ENCODE assay signal across 24 cellular contexts in the genomic region with DNA sequence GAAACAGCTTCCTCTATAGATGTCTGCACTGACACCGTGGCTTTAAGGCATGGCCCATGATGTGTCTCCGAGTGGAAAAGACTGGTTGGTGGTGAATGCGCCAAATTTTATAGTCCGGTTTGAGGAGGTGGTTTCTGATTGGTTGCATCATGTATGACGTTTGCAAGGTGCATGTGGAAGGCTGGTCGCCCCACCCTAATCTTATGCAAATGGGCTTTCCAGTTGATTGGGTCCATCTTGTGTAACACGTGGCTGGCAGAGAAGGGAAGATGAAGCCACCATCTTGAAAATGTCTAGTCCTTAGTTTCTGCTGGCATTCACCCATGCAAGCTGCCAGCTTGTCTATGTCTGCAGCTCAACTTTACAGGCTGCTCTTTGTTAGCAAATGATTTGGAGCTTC.
"Had no signal": no experiment of that assay in that cellular context is flagged by ENCODE, and none has a peak within 500 bp of the region (broad histone marks: within the 10 kb centered on the region; RNA-seq: fewer than 3 reads in every experiment).

No MANE protein-coding gene starts in this region.

- H3K4me1 ChIP-seq: esophagus muscularis mucosa, gastroesophageal sphincter, left ventricle myocardium inferior, lower lobe of right lung, neural progenitor cell, stomach, transverse colon had no signal

- ATAC-seq: gastroesophageal sphincter; left cardiac atrium; lower lobe of right lung; natural killer cell treated with Interleukin-12 subunit alpha and Interleukin-12 subunit beta and Interleukin-15 and Interleukin-18, amount 100 ng/mL, for 72 hours; right cardiac atrium had no signal

- H3K4me1 Mint-ChIP-seq: immature natural killer cell had no signal

- H3K27ac ChIP-seq: coronary artery, epithelial cell of prostate, esophagus muscularis mucosa, gastroesophageal sphincter, left ventricle myocardium inferior, lower lobe of right lung, neural progenitor cell, ovary, stomach, thoracic aorta, transverse colon had no signal

- H3K9me3 ChIP-seq: esophagus muscularis mucosa, gastroesophageal sphincter, left ventricle myocardium inferior, lower lobe of right lung, ovary, stomach, thoracic aorta, transverse colon had no signal

- H3K4me2 ChIP-seq: neural progenitor cell had no signal

- DNase-seq: effector CD4-positive, alpha-beta T cell; foreskin fibroblast; immature natural killer cell; kidney; left cardiac atrium; left ventricle myocardium inferior; lower lobe of right lung; mesenchymal stem cell; ovary; right cardiac atrium; small intestine; stimulated activated CD4-positive, alpha-beta T cell treated with anti-CD3 and anti-CD28 coated beads, Interleukin-12 subunit alpha, Interleukin-12 subunit beta, amount 100 ng/mL, for 4 hours; stimulated activated naive CD4-positive, alpha-beta T cell; stomach; transverse colon had no signal

- H3K4me3 ChIP-seq: coronary artery, esophagus muscularis mucosa, gastroesophageal sphincter, left ventricle myocardium inferior, lower lobe of right lung, neural progenitor cell, ovary, stomach, thoracic aorta, transverse colon had no signal

- H3K4me3 Mint-ChIP-seq: immature natural killer cell; natural killer cell treated with Interleukin-12 subunit alpha and Interleukin-12 subunit beta and Interleukin-15 and Interleukin-18, amount 100 ng/mL, for 72 hours; neural progenitor cell had no signal

- H3K27me3 Mint-ChIP-seq: natural killer cell treated with Interleukin-12 subunit alpha and Interleukin-12 subunit beta and Interleukin-15 and Interleukin-18, amount 100 ng/mL, for 72 hours; progenitor cell of endocrine pancreas had no signal

- H2AFZ ChIP-seq: neural progenitor cell had no signal

- H3K36me3 ChIP-seq: neural progenitor cell, ovary had no signal

- H3K27ac Mint-ChIP-seq: natural killer cell treated with Interleukin-12 subunit alpha and Interleukin-12 subunit beta and Interleukin-15 and Interleukin-18, amount 100 ng/mL, for 72 hours; neural progenitor cell; progenitor cell of endocrine pancreas had no signal

- FAIRE-seq: endometrium, kidney, small intestine had no signal

- H3K9me3 Mint-ChIP-seq: natural killer cell treated with Interleukin-12 subunit alpha and Interleukin-12 subunit beta and Interleukin-15 and Interleukin-18, amount 100 ng/mL, for 72 hours; neural progenitor cell had no signal
